ENCODE assay signal across 12 cellular contexts in the genomic region with DNA sequence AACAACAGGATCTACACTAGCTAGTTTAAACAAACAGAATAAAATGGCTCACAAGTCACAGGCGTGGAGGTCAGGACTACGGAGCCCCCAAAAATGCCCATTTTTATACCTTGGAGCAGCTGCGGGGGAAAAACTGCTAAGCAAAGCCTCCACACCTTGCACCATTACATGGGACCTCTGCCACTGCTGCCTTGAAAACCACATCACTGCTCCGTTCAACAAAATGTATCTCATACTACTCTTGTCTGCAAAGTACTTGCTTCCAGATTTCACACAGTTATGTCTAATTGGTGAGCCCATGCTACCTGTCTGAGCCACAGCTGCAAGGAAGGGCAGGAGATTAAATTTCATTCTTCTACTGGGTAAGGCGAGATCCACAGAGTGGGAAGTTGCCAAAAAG. TPM values are rescaled to one million over a fixed set of nuclear protein-coding genes. Genes with fewer than 3 reads are reported as not detected.
A peak's percentile ranks its signal among the peaks of the same experiment; 100 is the strongest.
DNase-seq lines count a peak whose midpoint lies in the region; ATAC-seq, FAIRE-seq and TF ChIP-seq lines count a peak whose summit lies in the region.
"Had no signal": no experiment of that assay in that cellular context is flagged by ENCODE, and none has a peak within 500 bp of the region (broad histone marks: within the 10 kb centered on the region; RNA-seq: fewer than 3 reads in every experiment).

No MANE protein-coding gene starts in this region.

- TF ChIP-seq POLR2A in GM12892 (IDR thresholded peaks at IDR 0.05; ENCODE audit: low read depth, low read length): peak; percentile 55; the same call in 1 of the 2 replicates

- POLR2A ChIA-PET in activated B cell treated with CpG ODN at 0.5 μM for 24 hours (lab: Charles Lee): interaction anchor here (1.0 to 1.8 kb wide), 5 partner anchors 12 to 154 kb away, joined by 3 to 7 read pairs (median 4); no protein-coding TSS in a partner anchor

- CTCF ChIA-PET in activated B cell treated with CpG ODN at 0.5 μM for 24 hours (lab: Charles Lee): no interaction called here

- peak overlapping the region; percentile 42 for H3K27ac Mint-ChIP-seq in T-helper 1 cell treated with Interleukin-12 subunit alpha and Interleukin-12 subunit beta and Interleukin-4 antibody, amounts not matched to agents 30 μg/mL and 1 μg/mL, for 36 hours
- H3K27ac Mint-ChIP-seq in activated B cell treated with CpG ODN at 0.5 μM for 24 hours (peak overlapping the region; percentile 76), nephron progenitor cell (peak overlapping the region; percentile 35)

- H3K4me1 Mint-ChIP-seq in T-helper 1 cell treated with Interleukin-12 subunit alpha and Interleukin-12 subunit beta and Interleukin-4 antibody, amounts not matched to agents 30 μg/mL and 1 μg/mL, for 36 hours (ENCODE audit: low read depth): peaks cover 26% of the 10 kb centered on the region
- H3K4me1 Mint-ChIP-seq in activated B cell treated with CpG ODN at 0.5 μM for 24 hours (peaks cover 40% of the 10 kb centered on the region), nephron progenitor cell (no peaks in the 10 kb centered on the region)

- no peak overlapping the region for H3K4me3 Mint-ChIP-seq in T-helper 1 cell treated with Interleukin-12 subunit alpha and Interleukin-12 subunit beta and Interleukin-4 antibody, amounts not matched to agents 30 μg/mL and 1 μg/mL, for 36 hours
- H3K4me3 Mint-ChIP-seq in activated B cell treated with CpG ODN at 0.5 μM for 24 hours (no peak overlapping the region), nephron progenitor cell (no peak overlapping the region)

- ATAC-seq in activated B cell treated with CpG ODN at 0.5 μM for 24 hours (ENCODE audit: low read depth) (peak; percentile 13), HG02981 (IDR thresholded peaks at IDR 0.05; ENCODE audit: unreplicated experiment) (no peak), HG02885 (IDR thresholded peaks at IDR 0.05; ENCODE audit: poor library complexity, unreplicated experiment) (no peak)

- TF ChIP-seq CTCF in activated B cell treated with CpG ODN at 0.5 μM for 24 hours (IDR thresholded peaks at IDR 0.05) (no peak), nephron progenitor cell (IDR thresholded peaks at IDR 0.05) (no peak), GM20000 (IDR thresholded peaks at IDR 0.05; ENCODE audit: extremely low read depth, missing control alignments) (no peak)

- H3K27me3 Mint-ChIP-seq in T-helper 1 cell treated with Interleukin-12 subunit alpha and Interleukin-12 subunit beta and Interleukin-4 antibody, amounts not matched to agents 30 μg/mL and 1 μg/mL, for 36 hours (ENCODE audit: low read depth): no peaks in the 10 kb centered on the region
- H3K27me3 Mint-ChIP-seq in activated B cell treated with CpG ODN at 0.5 μM for 24 hours (no peaks in the 10 kb centered on the region), nephron progenitor cell (ENCODE audit: low read depth, poor library complexity) (no peaks in the 10 kb centered on the region)

- peaks cover 40% of the 10 kb centered on the region for H3K36me3 Mint-ChIP-seq in T-helper 1 cell treated with Interleukin-12 subunit alpha and Interleukin-12 subunit beta and Interleukin-4 antibody, amounts not matched to agents 30 μg/mL and 1 μg/mL, for 36 hours (ENCODE audit: low read depth)
- peaks cover 70% of the 10 kb centered on the region for H3K36me3 Mint-ChIP-seq in activated B cell treated with CpG ODN at 0.5 μM for 24 hours (ENCODE audit: low read depth)
- peaks cover 46% of the 10 kb centered on the region for H3K36me3 Mint-ChIP-seq in nephron progenitor cell (ENCODE audit: low read depth)

- intact Hi-C loops in activated B cell treated with CpG ODN at 0.5 μM for 24 hours (cut with micrococcal nuclease): loop anchor here (2.0 kb wide), 1 partner anchor 14 kb away; no protein-coding TSS in a partner anchor

- no peak for DNase-seq in T-helper 1 cell
- DNase-seq in GM12892 (ENCODE audit: insufficient read length): no peak
- no peak for DNase-seq in activated B cell treated with CpG ODN at 0.5 μM for 24 hours
- DNase-seq in nephron progenitor cell: no peak
- DNase-seq in GM20000 (ENCODE audit: low spot score): no peak
- DNase-seq: effector memory CD4-positive, alpha-beta T cell; GM23248; Right ventricle myocardium superior; testis had no signal

- no peaks in the 10 kb centered on the region for H3K9me3 Mint-ChIP-seq in T-helper 1 cell treated with Interleukin-12 subunit alpha and Interleukin-12 subunit beta and Interleukin-4 antibody, amounts not matched to agents 30 μg/mL and 1 μg/mL, for 36 hours
- H3K9me3 Mint-ChIP-seq in activated B cell treated with CpG ODN at 0.5 μM for 24 hours (peaks cover 2% of the 10 kb centered on the region), nephron progenitor cell (peaks cover 4% of the 10 kb centered on the region)

- peak; percentile 65 for FAIRE-seq in GM12892 (lab: Jason Lieb, UNC)

RNA-seq across cellular contexts. Expression of a gene that starts 24.4 kb away (rescaled TPM):
- 85.2 TPM for polyA plus RNA-seq in GM12892 (2012; ENCODE audit: missing spikeins)
- total RNA-seq in activated B cell treated with CpG ODN at 0.5 μM for 24 hours: 43.6 and 46.3 TPM in 2 replicates

RNA-seq across cellular contexts. Expression of a gene that starts 56.2 kb away (rescaled TPM):
- 10.1 TPM for polyA plus RNA-seq in GM12892 (2012; ENCODE audit: missing spikeins)
- 2.0 and 2.1 TPM in 2 replicates for total RNA-seq in activated B cell treated with CpG ODN at 0.5 μM for 24 hours
